ENCODE assay signal across 27 cellular contexts in genomic region chr7:5117095-5117970, GRCh38.
"Had no signal": no experiment of that assay in that cellular context is flagged by ENCODE, and none has a peak within 500 bp of the region (broad histone marks: within the 10 kb centered on the region; RNA-seq: fewer than 3 reads in every experiment).

No MANE protein-coding gene starts in this region.

- H3K27ac ChIP-seq: coronary artery, heart left ventricle, left lung, lower lobe of right lung, parathyroid adenoma, psoas muscle had no signal

- H3K4me3 ChIP-seq: coronary artery, heart left ventricle, left lung, lower lobe of right lung, psoas muscle, smooth muscle cell had no signal

- DNase-seq: activated B cell treated with CpG ODN at 0.5 μM for 24 hours; activated CD8-positive, alpha-beta memory T cell treated with anti-CD3 and anti-CD28 coated beads, Interleukin-2, amount 50 U/mL, for 4 hours; activated gamma-delta T cell treated with Interleukin-2 at 50 U/mL for 16 hours; activated T-cell treated with anti-CD3 and anti-CD28 coated beads, Interleukin-2, amount 50 U/mL, for 24 hours; foreskin fibroblast; heart left ventricle; hypothalamus; kidney glomerular epithelial cell; left lung; mesenchymal stem cell; psoas muscle; stimulated activated CD4-positive, alpha-beta T cell treated with anti-CD3 and anti-CD28 coated beads, Interleukin-1b, Interleukin-23, amount 100 ng/mL, for 48 hours; stimulated activated CD4-positive, alpha-beta T cell treated with anti-CD3 and anti-CD28 coated beads, Interleukin-4, amount 100 ng/mL, for 4 hours; stimulated activated CD8-positive, alpha-beta memory T cell treated with anti-CD3 and anti-CD28 coated beads, Interleukin-4, amount 100 ng/mL, for 48 hours; stimulated activated naive CD8-positive, alpha-beta T cell treated with anti-CD3 and anti-CD28 coated beads, Interleukin-15, amount 100 ng/mL, for 72 hours; substantia nigra; T-helper 1 cell had no signal

- H3K27ac Mint-ChIP-seq: activated B cell treated with CpG ODN at 0.5 μM for 24 hours; activated naive CD4-positive, alpha-beta T cell treated with anti-CD3 and anti-CD28 coated beads, Interleukin-2, amount 50 U/mL, for 24 hours; activated T-cell treated with anti-CD3 and anti-CD28 coated beads, Interleukin-2, amount 50 U/mL, for 24 hours; activated T-helper 17 cell treated with anti-CD3 and anti-CD28 coated beads, Interleukin-2, amount 50 U/mL, for 72 hours; nephron; stimulated activated memory B cell treated with anti-CD40 and anti-IgM and Interleukin-4, amounts not matched to agents 10 μg/mL and 1 μg/mL and 100 μg/mL, for 72 hours; T-helper 2 cell treated with Interferon-gamma antibody and Interleukin-4, amounts not matched to agents 5 μg/mL and 100 μg/mL, for 36 hours; type B pancreatic cell had no signal

- H3K36me3 Mint-ChIP-seq: activated naive CD4-positive, alpha-beta T cell treated with anti-CD3 and anti-CD28 coated beads, Interleukin-2, amount 50 U/mL, for 24 hours; stimulated activated memory B cell treated with anti-CD40 and anti-IgM and Interleukin-4, amounts not matched to agents 10 μg/mL and 1 μg/mL and 100 μg/mL, for 72 hours; type B pancreatic cell had no signal

- H3K4me3 Mint-ChIP-seq: activated B cell treated with CpG ODN at 0.5 μM for 24 hours; activated naive CD4-positive, alpha-beta T cell treated with anti-CD3 and anti-CD28 coated beads, Interleukin-2, amount 50 U/mL, for 24 hours; activated T-cell treated with anti-CD3 and anti-CD28 coated beads, Interleukin-2, amount 50 U/mL, for 24 hours; activated T-helper 17 cell treated with anti-CD3 and anti-CD28 coated beads, Interleukin-2, amount 50 U/mL, for 72 hours; nephron; stimulated activated memory B cell treated with anti-CD40 and anti-IgM and Interleukin-4, amounts not matched to agents 10 μg/mL and 1 μg/mL and 100 μg/mL, for 72 hours; stimulated activated naive CD8-positive, alpha-beta T cell treated with anti-CD3 and anti-CD28 coated beads, Interleukin-15, amount 100 ng/mL, for 72 hours; T-helper 2 cell treated with Interferon-gamma antibody and Interleukin-4, amounts not matched to agents 5 μg/mL and 100 μg/mL, for 36 hours; type B pancreatic cell had no signal

- H3K4me1 Mint-ChIP-seq: activated B cell treated with CpG ODN at 0.5 μM for 24 hours; activated naive CD4-positive, alpha-beta T cell treated with anti-CD3 and anti-CD28 coated beads, Interleukin-2, amount 50 U/mL, for 24 hours; activated T-helper 17 cell treated with anti-CD3 and anti-CD28 coated beads, Interleukin-2, amount 50 U/mL, for 72 hours; nephron; stimulated activated memory B cell treated with anti-CD40 and anti-IgM and Interleukin-4, amounts not matched to agents 10 μg/mL and 1 μg/mL and 100 μg/mL, for 72 hours; stimulated activated naive CD8-positive, alpha-beta T cell treated with anti-CD3 and anti-CD28 coated beads, Interleukin-15, amount 100 ng/mL, for 72 hours had no signal

- H3K9me3 Mint-ChIP-seq: activated B cell treated with CpG ODN at 0.5 μM for 24 hours; activated naive CD4-positive, alpha-beta T cell treated with anti-CD3 and anti-CD28 coated beads, Interleukin-2, amount 50 U/mL, for 24 hours; activated T-cell treated with anti-CD3 and anti-CD28 coated beads, Interleukin-2, amount 50 U/mL, for 24 hours; activated T-helper 17 cell treated with anti-CD3 and anti-CD28 coated beads, Interleukin-2, amount 50 U/mL, for 72 hours; nephron; stimulated activated memory B cell treated with anti-CD40 and anti-IgM and Interleukin-4, amounts not matched to agents 10 μg/mL and 1 μg/mL and 100 μg/mL, for 72 hours; stimulated activated naive CD8-positive, alpha-beta T cell treated with anti-CD3 and anti-CD28 coated beads, Interleukin-15, amount 100 ng/mL, for 72 hours; T-helper 2 cell treated with Interferon-gamma antibody and Interleukin-4, amounts not matched to agents 5 μg/mL and 100 μg/mL, for 36 hours; type B pancreatic cell had no signal

- H3K4me1 ChIP-seq: heart left ventricle, left lung, lower lobe of right lung, parathyroid adenoma, psoas muscle had no signal

- H3K4me2 ChIP-seq: smooth muscle cell had no signal

- ATAC-seq: activated T-helper 17 cell treated with anti-CD3 and anti-CD28 coated beads, Interleukin-2, amount 50 U/mL, for 72 hours; left lung; psoas muscle; stimulated activated naive CD8-positive, alpha-beta T cell treated with anti-CD3 and anti-CD28 coated beads, Interleukin-15, amount 100 ng/mL, for 72 hours had no signal

- H3K36me3 ChIP-seq: heart left ventricle, left lung, lower lobe of right lung had no signal

- H3K27me3 Mint-ChIP-seq: activated T-cell treated with anti-CD3 and anti-CD28 coated beads, Interleukin-2, amount 50 U/mL, for 24 hours had no signal

- H3K9ac ChIP-seq: parathyroid adenoma had no signal

- H3K9me3 ChIP-seq: heart left ventricle, left lung, lower lobe of right lung, psoas muscle had no signal

- H2AFZ ChIP-seq: parathyroid adenoma had no signal
